ENCODE assay signal across 20 cellular contexts in the genomic region with DNA sequence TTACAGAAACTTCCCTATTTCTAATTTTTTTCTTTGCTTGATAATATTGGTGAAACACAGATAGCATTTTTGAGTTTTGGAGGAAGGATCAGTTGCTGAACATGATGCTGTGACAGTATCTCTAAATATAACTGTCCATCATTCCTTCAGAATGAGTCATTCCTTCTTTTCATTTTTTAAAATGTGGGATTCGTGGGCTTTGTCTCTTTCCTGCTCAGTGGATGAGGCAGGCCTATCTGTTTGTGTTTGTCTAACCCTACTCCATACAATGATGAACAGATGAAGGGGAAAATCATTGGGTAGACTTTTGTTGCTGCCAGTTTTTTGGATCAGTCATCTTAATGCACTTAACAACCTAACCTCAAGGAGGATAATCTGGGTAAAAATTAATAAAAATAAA. TPM values are rescaled to one million over a fixed set of nuclear protein-coding genes. Genes with fewer than 3 reads are reported as not detected.
"Had no signal": no experiment of that assay in that cellular context is flagged by ENCODE, and none has a peak within 500 bp of the region (broad histone marks: within the 10 kb centered on the region; RNA-seq: fewer than 3 reads in every experiment).

No MANE protein-coding gene starts in this region.

- H3K9me3 ChIP-seq: mucosa of descending colon had no signal

- H3K27ac ChIP-seq: coronary artery had no signal

- ATAC-seq: mucosa of descending colon; natural killer cell treated with Interleukin-12 subunit alpha and Interleukin-12 subunit beta and Interleukin-15 and Interleukin-18, amount 100 ng/mL, for 72 hours; right cardiac atrium; stimulated activated memory B cell treated with anti-CD40 and anti-IgM and Interleukin-4, amounts not matched to agents 10 μg/mL and 1 μg/mL and 100 μg/mL, for 72 hours had no signal

- H3K4me3 ChIP-seq: coronary artery, mucosa of descending colon, smooth muscle cell had no signal

- DNase-seq: activated CD4-positive, alpha-beta memory T cell treated with anti-CD3 and anti-CD28 coated beads, Interleukin-2, amount 10 ng/mL, durations not matched to agents 7 days and 5 days; activated gamma-delta T cell treated with Interleukin-2 at 50 U/mL for 16 hours; activated naive CD8-positive, alpha-beta T cell treated with anti-CD3 and anti-CD28 coated beads for 36 hours; activated T-cell treated with anti-CD3 and anti-CD28 coated beads, Interleukin-2, amount 50 U/mL, for 48 hours; anterior cingulate cortex; caudate nucleus; effector CD4-positive, alpha-beta T cell; immature natural killer cell; mammary epithelial cell; mucosa of descending colon; nucleus accumbens; right cardiac atrium; substantia nigra; T-helper 9 cell; trophoblast cell had no signal

RNA-seq across cellular contexts. Expression of a gene that starts 15.7 kb away (rescaled TPM):
- total RNA-seq: activated CD4-positive, alpha-beta memory T cell treated with anti-CD3 and anti-CD28 coated beads, Interleukin-2, amount 10 ng/mL, durations not matched to agents 7 days and 5 days; activated naive CD8-positive, alpha-beta T cell treated with anti-CD3 and anti-CD28 coated beads for 36 hours; mammary epithelial cell; mucosa of descending colon; natural killer cell treated with Interleukin-12 subunit alpha and Interleukin-12 subunit beta and Interleukin-15 and Interleukin-18, amount 100 ng/mL, for 72 hours; progenitor cell of endocrine pancreas; right cardiac atrium; smooth muscle cell had no signal
- polyA plus RNA-seq: immature natural killer cell, mammary epithelial cell, right cardiac atrium, smooth muscle cell had no signal

RNA-seq across cellular contexts. Expression of a gene that starts 16.6 kb away (rescaled TPM):
- total RNA-seq: activated CD4-positive, alpha-beta memory T cell treated with anti-CD3 and anti-CD28 coated beads, Interleukin-2, amount 10 ng/mL, durations not matched to agents 7 days and 5 days; activated naive CD8-positive, alpha-beta T cell treated with anti-CD3 and anti-CD28 coated beads for 36 hours; mammary epithelial cell; mucosa of descending colon; natural killer cell treated with Interleukin-12 subunit alpha and Interleukin-12 subunit beta and Interleukin-15 and Interleukin-18, amount 100 ng/mL, for 72 hours; progenitor cell of endocrine pancreas; right cardiac atrium; smooth muscle cell had no signal
- polyA plus RNA-seq: immature natural killer cell, mammary epithelial cell, right cardiac atrium, smooth muscle cell had no signal

RNA-seq across cellular contexts. Expression of a gene that starts 26.3 kb away (rescaled TPM):
- total RNA-seq: activated CD4-positive, alpha-beta memory T cell treated with anti-CD3 and anti-CD28 coated beads, Interleukin-2, amount 10 ng/mL, durations not matched to agents 7 days and 5 days; activated naive CD8-positive, alpha-beta T cell treated with anti-CD3 and anti-CD28 coated beads for 36 hours; mammary epithelial cell; mucosa of descending colon; natural killer cell treated with Interleukin-12 subunit alpha and Interleukin-12 subunit beta and Interleukin-15 and Interleukin-18, amount 100 ng/mL, for 72 hours; progenitor cell of endocrine pancreas; right cardiac atrium; smooth muscle cell had no signal
- polyA plus RNA-seq: immature natural killer cell, mammary epithelial cell, right cardiac atrium, smooth muscle cell had no signal

RNA-seq across cellular contexts. Expression of a gene that starts 46.0 kb away (rescaled TPM):
- total RNA-seq: activated CD4-positive, alpha-beta memory T cell treated with anti-CD3 and anti-CD28 coated beads, Interleukin-2, amount 10 ng/mL, durations not matched to agents 7 days and 5 days; activated naive CD8-positive, alpha-beta T cell treated with anti-CD3 and anti-CD28 coated beads for 36 hours; mucosa of descending colon; natural killer cell treated with Interleukin-12 subunit alpha and Interleukin-12 subunit beta and Interleukin-15 and Interleukin-18, amount 100 ng/mL, for 72 hours; progenitor cell of endocrine pancreas; right cardiac atrium; smooth muscle cell had no signal
- polyA plus RNA-seq: immature natural killer cell, mammary epithelial cell, right cardiac atrium, smooth muscle cell had no signal

RNA-seq across cellular contexts. Expression of a gene that starts 49.2 kb away (rescaled TPM):
- total RNA-seq: activated CD4-positive, alpha-beta memory T cell treated with anti-CD3 and anti-CD28 coated beads, Interleukin-2, amount 10 ng/mL, durations not matched to agents 7 days and 5 days; activated naive CD8-positive, alpha-beta T cell treated with anti-CD3 and anti-CD28 coated beads for 36 hours; mammary epithelial cell; mucosa of descending colon; natural killer cell treated with Interleukin-12 subunit alpha and Interleukin-12 subunit beta and Interleukin-15 and Interleukin-18, amount 100 ng/mL, for 72 hours; progenitor cell of endocrine pancreas; right cardiac atrium; smooth muscle cell had no signal
- polyA plus RNA-seq: immature natural killer cell, mammary epithelial cell, right cardiac atrium, smooth muscle cell had no signal
